ENCODE assay signal across 8 cellular contexts in the genomic region with DNA sequence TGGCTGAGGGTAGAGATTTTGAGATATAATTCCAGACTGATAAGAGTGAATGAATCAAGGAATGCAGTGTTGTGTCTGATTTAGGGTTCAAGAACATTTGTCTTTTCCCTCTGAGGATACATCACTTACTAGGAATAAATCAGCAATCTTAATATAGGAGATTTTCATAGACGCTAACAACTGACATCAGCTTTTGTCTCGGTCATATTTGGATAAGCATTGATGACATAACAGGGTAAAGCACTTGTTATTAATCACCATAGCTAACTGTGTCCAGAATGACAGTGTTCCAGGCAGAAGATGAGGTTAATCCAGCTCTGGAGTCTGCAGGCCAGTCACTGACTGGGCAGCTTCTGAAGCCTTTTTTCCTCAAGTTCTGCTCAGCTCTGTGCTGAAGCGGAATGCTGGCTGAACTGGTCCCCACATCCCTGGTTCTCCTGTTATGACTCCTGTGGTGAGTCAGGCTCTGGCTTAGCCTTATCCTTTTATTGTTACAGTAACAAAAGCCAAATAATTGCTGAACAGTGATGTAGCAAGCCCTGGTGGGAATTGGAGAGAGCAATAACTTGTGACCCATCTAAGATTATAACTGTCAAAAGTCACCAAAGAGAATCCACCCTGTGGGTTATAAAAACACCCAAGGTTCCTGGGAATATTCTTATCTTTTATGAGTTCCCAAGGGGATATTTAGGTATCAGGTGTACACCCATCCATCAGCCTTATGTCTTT. TPM values are rescaled to one million over a fixed set of nuclear protein-coding genes. Genes with fewer than 3 reads are reported as not detected.
DNase-seq lines count a peak whose midpoint lies in the region; ATAC-seq and TF ChIP-seq lines count a peak whose summit lies in the region.

No MANE protein-coding gene starts in this region.

- no peaks in the 10 kb centered on the region for H3K9me3 Mint-ChIP-seq in activated naive CD8-positive, alpha-beta T cell treated with anti-CD3 and anti-CD28 coated beads, Interleukin-2, amount 10 ng/mL, durations not matched to agents 7 days and 5 days

- H3K4me3 Mint-ChIP-seq in activated naive CD8-positive, alpha-beta T cell treated with anti-CD3 and anti-CD28 coated beads, Interleukin-2, amount 10 ng/mL, durations not matched to agents 7 days and 5 days, result peak overlapping the region; percentile 80

- H3K4me1 Mint-ChIP-seq in activated naive CD8-positive, alpha-beta T cell treated with anti-CD3 and anti-CD28 coated beads, Interleukin-2, amount 10 ng/mL, durations not matched to agents 7 days and 5 days, result peaks cover 23% of the 10 kb centered on the region

- POLR2A ChIA-PET in activated naive CD8-positive, alpha-beta T cell treated with anti-CD3 and anti-CD28 coated beads, Interleukin-2, amount 10 ng/mL, durations not matched to agents 7 days and 5 days (lab: Charles Lee), result interaction anchor here (1.3 kb wide), 1 partner anchor 12 kb away, joined by 3 read pairs; no protein-coding TSS in a partner anchor

- no peaks in the 10 kb centered on the region for H3K27me3 Mint-ChIP-seq in activated naive CD8-positive, alpha-beta T cell treated with anti-CD3 and anti-CD28 coated beads, Interleukin-2, amount 10 ng/mL, durations not matched to agents 7 days and 5 days

- DNase-seq in activated naive CD8-positive, alpha-beta T cell treated with anti-CD3 and anti-CD28 coated beads, Interleukin-2, amount 10 ng/mL, durations not matched to agents 7 days and 5 days, result no peak
- DNase-seq in hepatic stellate cell (ENCODE audit: low spot score) (peak; percentile 67), smooth muscle cell of the brain vasculature (ENCODE audit: low read depth, low spot score) (peak; percentile 77), middle frontal gyrus (ENCODE audit: extremely low spot score, low spot score) (no peak), NCI-H1092 treated with DMSO at 0.1 percent for 48 hours (lab: John Stamatoyannopoulos, UW) (no peak), NCI-H1092 (lab: John Stamatoyannopoulos, UW) (no peak)

- H3K36me3 Mint-ChIP-seq in activated naive CD8-positive, alpha-beta T cell treated with anti-CD3 and anti-CD28 coated beads, Interleukin-2, amount 10 ng/mL, durations not matched to agents 7 days and 5 days, result peaks cover 2% of the 10 kb centered on the region

- H3K27ac ChIP-seq in C4-2B, result peak overlapping the region; percentile 41

- H3K27ac Mint-ChIP-seq in activated naive CD8-positive, alpha-beta T cell treated with anti-CD3 and anti-CD28 coated beads, Interleukin-2, amount 10 ng/mL, durations not matched to agents 7 days and 5 days, result peak overlapping the region; percentile 77

- ATAC-seq in HG02642 (IDR thresholded peaks at IDR 0.05; ENCODE audit: poor library complexity, unreplicated experiment), result peak; percentile 21
- no peak for ATAC-seq in activated naive CD8-positive, alpha-beta T cell treated with anti-CD3 and anti-CD28 coated beads, Interleukin-2, amount 10 ng/mL, durations not matched to agents 7 days and 5 days (ENCODE audit: low read depth)

- no peak for TF ChIP-seq CTCF in C4-2B (conservative IDR thresholded peaks at IDR 0.05)

RNA-seq across cellular contexts. Expression of gene FNIP2, which starts 41.8 kb away (rescaled TPM):
- total RNA-seq in activated naive CD8-positive, alpha-beta T cell treated with anti-CD3 and anti-CD28 coated beads, Interleukin-2, amount 10 ng/mL, durations not matched to agents 7 days and 5 days, result 10 to 100 TPM; 15.3 to 15.7 TPM

Comparison
In these comparisons a context has a peak if more than half of its experiments do, and no peak if none do; other contexts are left out.
1. DNase-seq: peak in hepatic stellate cell (single experiment) and smooth muscle cell of the brain vasculature (single experiment); none in activated naive CD8-positive, alpha-beta T cell treated with anti-CD3 and anti-CD28 coated beads, Interleukin-2, amount 10 ng/mL, durations not matched to agents 7 days and 5 days (single experiment), middle frontal gyrus (single experiment), NCI-H1092 treated with DMSO at 0.1 percent for 48 hours (single experiment) and NCI-H1092 (single experiment).